ENCODE assay signal across 1 cellular context in genomic region chr11:78469905-78470304, GRCh38.
TF ChIP-seq lines count a peak whose summit lies in the region.

No MANE protein-coding gene starts in this region.

TF ChIP-seq in endothelial cell of umbilical vein, 7 proteins besides CTCF, POLR2A, EP300 and RAD21 (continued from another document):
- TF ChIP-seq EZH2 (IDR thresholded peaks at IDR 0.05; ENCODE audit: borderline replicate concordance, low read depth, low read length, severe bottlenecking), result no peak
TF ChIP-seq in endothelial cell of umbilical vein: peak in this region for 0.
